Comparison of ENCODE assay signal across 28 cellular contexts in genomic region chr7:128785738-128786137, GRCh38. TPM values are rescaled to one million over a fixed set of nuclear protein-coding genes. Genes with fewer than 3 reads are reported as not detected.
"Had no signal": no experiment of that assay in that cellular context is flagged by ENCODE, and none has a peak within 500 bp of the region (broad histone marks: within the 10 kb centered on the region; RNA-seq: fewer than 3 reads in every experiment).

No MANE protein-coding gene starts in this region.

- H3K4me2 ChIP-seq: neural progenitor cell had no signal

- ATAC-seq: gastroesophageal sphincter; lower lobe of right lung; natural killer cell treated with Interleukin-12 subunit alpha and Interleukin-12 subunit beta and Interleukin-15 and Interleukin-18, amount 100 ng/mL, for 72 hours; right lobe of liver; stimulated activated memory B cell treated with anti-CD40 and anti-IgM and Interleukin-4, amounts not matched to agents 10 μg/mL and 1 μg/mL and 100 μg/mL, for 72 hours; upper lobe of right lung had no signal

- H3K27me3 ChIP-seq: gastroesophageal sphincter, neural progenitor cell, ovary, right lobe of liver, tibial artery, upper lobe of right lung, vagina had no signal

- H3K4me1 ChIP-seq: lower lobe of right lung, right lobe of liver had no signal

- H3K9ac ChIP-seq: neural progenitor cell had no signal

- H3K27ac ChIP-seq: esophagus squamous epithelium, left ventricle myocardium inferior, lower lobe of right lung, neural progenitor cell, ovary, right lobe of liver, spleen, tibial artery, upper lobe of right lung, vagina had no signal

- H3K4me3 ChIP-seq: esophagus squamous epithelium, gastroesophageal sphincter, left ventricle myocardium inferior, lower lobe of right lung, neural progenitor cell, ovary, right lobe of liver, spleen, tibial artery, upper lobe of right lung, vagina had no signal

- DNase-seq: cortex of kidney; effector memory CD4-positive, alpha-beta T cell; esophagus squamous epithelium; foreskin fibroblast; glutamatergic neuron; immature natural killer cell; left ventricle myocardium inferior; lower lobe of right lung; nucleus accumbens; ovary; retina; right lobe of liver; spleen; stimulated activated CD4-positive, alpha-beta T cell treated with anti-CD3 and anti-CD28 coated beads, Interleukin-15, amount 100 ng/mL, for 24 hours; stimulated activated CD4-positive, alpha-beta T cell treated with anti-CD3 and anti-CD28 coated beads, Interleukin-1b, Interleukin-23, amount 100 ng/mL, for 48 hours; stimulated activated CD4-positive, alpha-beta T cell treated with anti-CD3 and anti-CD28 coated beads, Interleukin-4, amount 100 ng/mL, for 24 hours; tibial artery; upper lobe of right lung had no signal

- H3K36me3 ChIP-seq: esophagus squamous epithelium, gastroesophageal sphincter, left ventricle myocardium inferior, lower lobe of right lung, neural progenitor cell, ovary, right lobe of liver, spleen, tibial artery, upper lobe of right lung, vagina had no signal

- H3K9me3 ChIP-seq: esophagus squamous epithelium, gastroesophageal sphincter, left ventricle myocardium inferior, lower lobe of right lung, ovary, right lobe of liver, spleen, tibial artery, upper lobe of right lung, vagina had no signal

- H2AFZ ChIP-seq: neural progenitor cell had no signal

RNA-seq across cellular contexts. Expression of gene OPN1SW, which starts 10.1 kb away (rescaled TPM):
- total RNA-seq: esophagus squamous epithelium; gastroesophageal sphincter; left ventricle myocardium inferior; lower lobe of right lung; mesothelial cell of epicardium; natural killer cell treated with Interleukin-12 subunit alpha and Interleukin-12 subunit beta and Interleukin-15 and Interleukin-18, amount 100 ng/mL, for 72 hours; ovary; progenitor cell of endocrine pancreas; right lobe of liver; skeletal muscle tissue; spleen; temporal lobe; upper lobe of right lung; vagina had no signal
- polyA plus RNA-seq: immature natural killer cell, keratinocyte, ovary, spleen had no signal

RNA-seq across cellular contexts. Expression of gene FLNC, which starts 44.5 kb away (rescaled TPM):
- total RNA-seq: natural killer cell treated with Interleukin-12 subunit alpha and Interleukin-12 subunit beta and Interleukin-15 and Interleukin-18, amount 100 ng/mL, for 72 hours had no signal
- polyA plus RNA-seq: immature natural killer cell had no signal
